16 cellular contexts compared by ENCODE assay signal in the genomic region with DNA sequence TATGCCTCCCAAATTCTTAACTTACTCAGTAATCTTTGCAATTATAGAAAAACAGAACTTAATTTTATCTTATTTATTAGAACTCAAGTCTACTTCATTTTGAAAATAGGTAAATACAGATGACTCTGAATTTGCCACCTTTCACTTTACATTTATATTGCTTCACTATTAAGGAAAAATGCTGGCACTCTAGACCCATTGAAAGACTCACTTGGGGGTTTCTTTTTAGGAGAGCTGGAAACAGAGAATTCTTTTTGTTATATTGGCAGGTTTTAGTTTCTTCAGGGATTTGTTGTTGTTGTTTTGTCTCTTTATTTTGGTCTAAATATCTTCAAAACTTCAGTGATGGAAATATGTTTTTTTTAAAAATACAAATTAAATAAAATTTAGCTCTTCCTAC.
DNase-seq lines count a peak whose midpoint lies in the region; ATAC-seq and TF ChIP-seq lines count a peak whose summit lies in the region.
"Had no signal": no experiment of that assay in that cellular context is flagged by ENCODE, and none has a peak within 500 bp of the region (broad histone marks: within the 10 kb centered on the region; RNA-seq: fewer than 3 reads in every experiment).

No MANE protein-coding gene starts in this region.

- CTCF ChIA-PET in WTC11 (lab: Charles Lee) = no interaction called here

- no peak overlapping the region for H2AFZ ChIP-seq in GM23338

- H3K4me1 Mint-ChIP-seq in GM23338 (peaks cover 9% of the 10 kb centered on the region; the same call in 2 of the 3 replicates), WTC11 (peaks cover 16% of the 10 kb centered on the region)
- H3K4me1 Mint-ChIP-seq: B cell; CD4-positive, CD25-positive, alpha-beta regulatory T cell had no signal

- TF ChIP-seq CTCF in GM23338 (conservative IDR thresholded peaks at IDR 0.05; ENCODE audit: low read depth in 2 of 2) (no peak), WTC11 (IDR thresholded peaks at IDR 0.05) (no peak)

- H3K4me3 ChIP-seq in GM23338 (no peak overlapping the region), HUES48 (ENCODE audit: low read depth, low read length) (no peak overlapping the region; the same call in 1 of the 2 replicates)
- H3K4me3 ChIP-seq: BLaER1 had no signal

- H3K4me1 ChIP-seq in GM23338 (ENCODE audit: insufficient read depth) (peaks cover 24% of the 10 kb centered on the region), HUES48 (ENCODE audit: control insufficient read depth, insufficient read depth, low read length) (peaks cover 25% of the 10 kb centered on the region)
- H3K4me1 ChIP-seq: BLaER1, Caco-2 had no signal

- H3K4me3 Mint-ChIP-seq in GM23338 (peak overlapping the region; percentile 19; the same call in 1 of the 3 replicates), WTC11 (no peak overlapping the region)
- H3K4me3 Mint-ChIP-seq: B cell; CD4-positive, CD25-positive, alpha-beta regulatory T cell; CD8-positive, alpha-beta T cell had no signal

- no peaks in the 10 kb centered on the region for H3K9me2 ChIP-seq in GM23338 (ENCODE audit: insufficient read depth)

- peak overlapping the region; percentile 41 for H3K27ac ChIP-seq in GM23338 (ENCODE audit: low read depth)
- peak overlapping the region; percentile 82 for H3K27ac ChIP-seq in HUES48 (ENCODE audit: low read depth, low read length)
- H3K27ac ChIP-seq: 22Rv1, BLaER1, C4-2B had no signal

- DNase-seq in GM23338 (ENCODE audit: low spot score) = peak; percentile 40
- no peak for DNase-seq in WTC11 (ENCODE audit: low spot score)
- no peak for DNase-seq in stimulated activated naive CD4-positive, alpha-beta T cell (lab: John Stamatoyannopoulos, UW)
- no peak for DNase-seq in NCI-H2107 (lab: John Stamatoyannopoulos, UW)
- DNase-seq in NCI-H1105 treated with DMSO at 0.1 percent for 48 hours (lab: John Stamatoyannopoulos, UW) = no peak
- DNase-seq: Caco-2; CD4-positive, CD25-positive, alpha-beta regulatory T cell; CD8-positive, alpha-beta T cell; DMS153; DND-41; HCEC 1CT had no signal

- H3K27me3 ChIP-seq in GM23338 (ENCODE audit: insufficient read depth) = no peaks in the 10 kb centered on the region
- H3K27me3 ChIP-seq in HUES48 (ENCODE audit: control insufficient read depth, insufficient read depth, low read length) = no peaks in the 10 kb centered on the region
- H3K27me3 ChIP-seq: BLaER1 had no signal

- POLR2A ChIA-PET in WTC11 (lab: Charles Lee) = no interaction called here

- H3K36me3 ChIP-seq in GM23338 (ENCODE audit: insufficient read depth) = no peaks in the 10 kb centered on the region
- H3K36me3 ChIP-seq in HUES48 (ENCODE audit: control insufficient read depth, insufficient read depth, low read length) = no peaks in the 10 kb centered on the region
- H3K36me3 ChIP-seq: BLaER1 had no signal

- H3K27me3 Mint-ChIP-seq in GM23338 (ENCODE audit: insufficient read depth, low read depth, poor library complexity) = no peaks in the 10 kb centered on the region
- no peaks in the 10 kb centered on the region for H3K27me3 Mint-ChIP-seq in WTC11 (ENCODE audit: low read depth)
- H3K27me3 Mint-ChIP-seq: B cell; CD4-positive, CD25-positive, alpha-beta regulatory T cell had no signal

- H3K9me3 Mint-ChIP-seq in GM23338 (peaks cover 5% of the 10 kb centered on the region; the same call in 2 of the 3 replicates), WTC11 (peaks cover 5% of the 10 kb centered on the region)
- H3K9me3 Mint-ChIP-seq: CD8-positive, alpha-beta T cell had no signal

- peak; percentile 53; the same call in 2 of the 3 replicates for ATAC-seq in GM23338
- ATAC-seq in WTC11 = peak; percentile 70
- ATAC-seq: CD8-positive, alpha-beta T cell had no signal

- H3K9ac ChIP-seq in HUES48 (ENCODE audit: low read depth, low read length) = no peak overlapping the region
- H3K9ac ChIP-seq: BLaER1 had no signal

- no peaks in the 10 kb centered on the region for H4K20me1 ChIP-seq in GM23338 (replicated peaks; ENCODE audit: insufficient read depth)
- H4K20me1 ChIP-seq: BLaER1 had no signal

- H3K36me3 Mint-ChIP-seq in GM23338 (ENCODE audit: low read depth) (peaks cover 3% of the 10 kb centered on the region; the same call in 2 of the 3 replicates), WTC11 (peaks cover 3% of the 10 kb centered on the region; the same call in 1 of the 2 replicates)
- H3K36me3 Mint-ChIP-seq: CD4-positive, CD25-positive, alpha-beta regulatory T cell; CD8-positive, alpha-beta T cell had no signal

- no peaks in the 10 kb centered on the region for H3F3A ChIP-seq in GM23338 (replicated peaks; ENCODE audit: low read depth)

- peak overlapping the region; percentile 8 for H3K4me2 ChIP-seq in GM23338
- H3K4me2 ChIP-seq: BLaER1 had no signal

- H3K9me3 ChIP-seq in HUES48 (ENCODE audit: control insufficient read depth, insufficient read depth, low read length) = no peaks in the 10 kb centered on the region
- H3K9me3 ChIP-seq: BLaER1, Caco-2 had no signal

- H3K79me2 ChIP-seq in GM23338 (replicated peaks; ENCODE audit: insufficient read depth) = no peaks in the 10 kb centered on the region

- peak overlapping the region; percentile 89 for H3K27ac Mint-ChIP-seq in GM23338
- H3K27ac Mint-ChIP-seq in WTC11 = peak overlapping the region; percentile 71
- H3K27ac Mint-ChIP-seq: B cell; CD4-positive, CD25-positive, alpha-beta regulatory T cell; CD8-positive, alpha-beta T cell had no signal

TF ChIP-seq in GM23338, 12 proteins besides CTCF, POLR2A, EP300 and RAD21:
- TF ChIP-seq REST (IDR thresholded peaks at IDR 0.05; ENCODE audit: unreplicated experiment) = no peak
- TF ChIP-seq NANOG (IDR thresholded peaks at IDR 0.05; ENCODE audit: borderline replicate concordance) = peak; percentile 78

TF ChIP-seq in WTC11, 78 proteins besides CTCF, POLR2A, EP300 and RAD21 (continues in another document):
- no peak for TF ChIP-seq ZBTB21 (CRISPR knock-in tag; IDR thresholded peaks at IDR 0.05; ENCODE audit: borderline replicate concordance)
- no peak for TF ChIP-seq TP53 (CRISPR knock-in tag; IDR thresholded peaks at IDR 0.05)
- TF ChIP-seq, protein P1, sequence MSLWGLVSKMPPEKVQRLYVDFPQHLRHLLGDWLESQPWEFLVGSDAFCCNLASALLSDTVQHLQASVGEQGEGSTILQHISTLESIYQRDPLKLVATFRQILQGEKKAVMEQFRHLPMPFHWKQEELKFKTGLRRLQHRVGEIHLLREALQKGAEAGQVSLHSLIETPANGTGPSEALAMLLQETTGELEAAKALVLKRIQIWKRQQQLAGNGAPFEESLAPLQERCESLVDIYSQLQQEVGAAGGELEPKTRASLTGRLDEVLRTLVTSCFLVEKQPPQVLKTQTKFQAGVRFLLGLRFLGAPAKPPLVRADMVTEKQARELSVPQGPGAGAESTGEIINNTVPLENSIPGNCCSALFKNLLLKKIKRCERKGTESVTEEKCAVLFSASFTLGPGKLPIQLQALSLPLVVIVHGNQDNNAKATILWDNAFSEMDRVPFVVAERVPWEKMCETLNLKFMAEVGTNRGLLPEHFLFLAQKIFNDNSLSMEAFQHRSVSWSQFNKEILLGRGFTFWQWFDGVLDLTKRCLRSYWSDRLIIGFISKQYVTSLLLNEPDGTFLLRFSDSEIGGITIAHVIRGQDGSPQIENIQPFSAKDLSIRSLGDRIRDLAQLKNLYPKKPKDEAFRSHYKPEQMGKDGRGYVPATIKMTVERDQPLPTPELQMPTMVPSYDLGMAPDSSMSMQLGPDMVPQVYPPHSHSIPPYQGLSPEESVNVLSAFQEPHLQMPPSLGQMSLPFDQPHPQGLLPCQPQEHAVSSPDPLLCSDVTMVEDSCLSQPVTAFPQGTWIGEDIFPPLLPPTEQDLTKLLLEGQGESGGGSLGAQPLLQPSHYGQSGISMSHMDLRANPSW (CRISPR knock-in tag; conservative IDR thresholded peaks at IDR 0.05; ENCODE audit: low read depth) = no peak
- TF ChIP-seq NFE2L1 (CRISPR knock-in tag; IDR thresholded peaks at IDR 0.05) = no peak
- TF ChIP-seq RELA (CRISPR knock-in tag; IDR thresholded peaks at IDR 0.05; ENCODE audit: borderline replicate concordance) = no peak
- no peak for TF ChIP-seq E2F5 (CRISPR knock-in tag; IDR thresholded peaks at IDR 0.05)
- no peak for TF ChIP-seq NR1H2 (CRISPR knock-in tag; IDR thresholded peaks at IDR 0.05)
- TF ChIP-seq ATF1 (CRISPR knock-in tag; IDR thresholded peaks at IDR 0.05) = no peak
- TF ChIP-seq, protein P2, sequence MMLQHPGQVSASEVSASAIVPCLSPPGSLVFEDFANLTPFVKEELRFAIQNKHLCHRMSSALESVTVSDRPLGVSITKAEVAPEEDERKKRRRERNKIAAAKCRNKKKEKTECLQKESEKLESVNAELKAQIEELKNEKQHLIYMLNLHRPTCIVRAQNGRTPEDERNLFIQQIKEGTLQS (CRISPR knock-in tag; conservative IDR thresholded peaks at IDR 0.05) = no peak
- TF ChIP-seq EMX1 (CRISPR knock-in tag; IDR thresholded peaks at IDR 0.05) = no peak
- TF ChIP-seq, protein P3, sequence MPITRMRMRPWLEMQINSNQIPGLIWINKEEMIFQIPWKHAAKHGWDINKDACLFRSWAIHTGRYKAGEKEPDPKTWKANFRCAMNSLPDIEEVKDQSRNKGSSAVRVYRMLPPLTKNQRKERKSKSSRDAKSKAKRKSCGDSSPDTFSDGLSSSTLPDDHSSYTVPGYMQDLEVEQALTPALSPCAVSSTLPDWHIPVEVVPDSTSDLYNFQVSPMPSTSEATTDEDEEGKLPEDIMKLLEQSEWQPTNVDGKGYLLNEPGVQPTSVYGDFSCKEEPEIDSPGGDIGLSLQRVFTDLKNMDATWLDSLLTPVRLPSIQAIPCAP (CRISPR knock-in tag; IDR thresholded peaks at IDR 0.05) = no peak
- no peak for TF ChIP-seq ZMAT4 (CRISPR knock-in tag; IDR thresholded peaks at IDR 0.05)
- TF ChIP-seq CBFB (CRISPR knock-in tag; IDR thresholded peaks at IDR 0.05; ENCODE audit: low read depth) = no peak
- no peak for TF ChIP-seq NR3C1 (CRISPR knock-in tag; conservative IDR thresholded peaks at IDR 0.05; ENCODE audit: low read depth)
- no peak for TF ChIP-seq ZNF121 (CRISPR knock-in tag; IDR thresholded peaks at IDR 0.05)
